In the genomic region with DNA sequence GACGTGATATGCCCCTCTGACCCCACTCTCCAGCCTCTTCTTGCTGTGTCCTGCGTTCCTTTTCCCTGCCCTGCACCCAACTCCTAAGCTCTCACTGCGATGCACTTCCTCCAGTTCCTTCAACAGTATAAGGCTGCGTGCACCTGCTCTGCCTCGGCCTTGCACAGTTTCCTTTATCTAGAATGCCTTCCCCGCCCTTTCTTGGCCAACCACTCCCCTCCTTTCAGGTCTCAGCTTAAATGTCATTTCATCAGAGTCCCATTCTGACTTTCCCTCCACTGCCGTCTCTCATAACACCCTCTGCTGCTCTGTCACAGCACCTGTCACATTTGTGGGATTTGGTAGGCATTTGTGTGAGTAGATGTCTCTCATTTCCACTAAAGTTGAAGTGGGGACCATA, we compare ENCODE assay signal across 21 cellular contexts. TPM values are rescaled to one million over a fixed set of nuclear protein-coding genes. Genes with fewer than 3 reads are reported as not detected.
DNase-seq lines count a peak whose midpoint lies in the region; ATAC-seq lines count a peak whose summit lies in the region.
"Had no signal": no experiment of that assay in that cellular context is flagged by ENCODE, and none has a peak within 500 bp of the region (broad histone marks: within the 10 kb centered on the region; RNA-seq: fewer than 3 reads in every experiment).

No MANE protein-coding gene starts in this region.

- no peaks in the 10 kb centered on the region for H3K27me3 Mint-ChIP-seq in activated T-cell treated with anti-CD3 and anti-CD28 coated beads, Interleukin-2, amount 50 U/mL, for 72 hours (ENCODE audit: low read depth)
- H3K27me3 Mint-ChIP-seq in activated T-cell treated with anti-CD3 and anti-CD28 coated beads, Interleukin-2, amount 50 U/mL, for 24 hours = peaks cover 14% of the 10 kb centered on the region
- peaks cover 9% of the 10 kb centered on the region for H3K27me3 Mint-ChIP-seq in activated CD4-positive, alpha-beta memory T cell treated with anti-CD3 and anti-CD28 coated beads for 36 hours

- no peak overlapping the region for H3K27ac Mint-ChIP-seq in activated T-cell treated with anti-CD3 and anti-CD28 coated beads, Interleukin-2, amount 50 U/mL, for 72 hours
- no peak overlapping the region for H3K27ac Mint-ChIP-seq in activated T-cell treated with anti-CD3 and anti-CD28 coated beads, Interleukin-2, amount 50 U/mL, for 24 hours
- no peak overlapping the region for H3K27ac Mint-ChIP-seq in activated CD4-positive, alpha-beta memory T cell treated with anti-CD3 and anti-CD28 coated beads for 36 hours
- no peak overlapping the region for H3K27ac Mint-ChIP-seq in stimulated activated effector memory CD8-positive, alpha-beta T cell treated with anti-CD3 and anti-CD28 coated beads, Interleukin-12 subunit alpha, Interleukin-12 subunit beta, amount 100 ng/mL, for 72 hours

- CTCF ChIA-PET in activated CD4-positive, alpha-beta memory T cell treated with anti-CD3 and anti-CD28 coated beads for 36 hours (lab: Charles Lee) = interaction anchor here (0.6 to 3.9 kb wide), 10 partner anchors 12 to 303 kb away, joined by 3 to 81 read pairs (median 4); no protein-coding TSS in a partner anchor

- H3K9me3 Mint-ChIP-seq in activated T-cell treated with anti-CD3 and anti-CD28 coated beads, Interleukin-2, amount 50 U/mL, for 72 hours = no peaks in the 10 kb centered on the region
- H3K9me3 Mint-ChIP-seq in activated T-cell treated with anti-CD3 and anti-CD28 coated beads, Interleukin-2, amount 50 U/mL, for 24 hours = no peaks in the 10 kb centered on the region
- H3K9me3 Mint-ChIP-seq in activated CD4-positive, alpha-beta memory T cell treated with anti-CD3 and anti-CD28 coated beads for 36 hours = no peaks in the 10 kb centered on the region
- H3K9me3 Mint-ChIP-seq in stimulated activated effector memory CD8-positive, alpha-beta T cell treated with anti-CD3 and anti-CD28 coated beads, Interleukin-12 subunit alpha, Interleukin-12 subunit beta, amount 100 ng/mL, for 72 hours = no peaks in the 10 kb centered on the region
- H3K9me3 Mint-ChIP-seq: CD8-positive, alpha-beta memory T cell had no signal

- intact Hi-C loops in activated CD4-positive, alpha-beta memory T cell treated with anti-CD3 and anti-CD28 coated beads for 36 hours (cut with micrococcal nuclease) = loop anchor here (1.0 to 2.0 kb wide), 4 partner anchors 58 to 304 kb away; a partner anchor contains a TSS

- peak; percentile 34 to 40 for DNase-seq in activated T-cell treated with anti-CD3 and anti-CD28 coated beads, Interleukin-2, amount 50 U/mL, for 72 hours
- DNase-seq in activated T-cell treated with anti-CD3 and anti-CD28 coated beads, Interleukin-2, amount 50 U/mL, for 24 hours = no peak
- peak; percentile 21 for DNase-seq in NCI-H2107 treated with DMSO at 0.1 percent for 48 hours (lab: John Stamatoyannopoulos, UW; ENCODE audit: unreplicated experiment)
- peak; percentile 39 for DNase-seq in activated CD4-positive, alpha-beta memory T cell treated with anti-CD3 and anti-CD28 coated beads for 36 hours
- DNase-seq in stimulated activated effector memory CD8-positive, alpha-beta T cell treated with anti-CD3 and anti-CD28 coated beads, Interleukin-12 subunit alpha, Interleukin-12 subunit beta, amount 100 ng/mL, for 72 hours (ENCODE audit: low spot score in 2 of 2) = no peak
- DNase-seq in superior temporal gyrus (ENCODE audit: extremely low spot score) = no peak
- no peak for DNase-seq in HuH-7 (ENCODE audit: low spot score)
- DNase-seq in NCI-H1436 (lab: John Stamatoyannopoulos, UW) = no peak
- DNase-seq: activated CD8-positive, alpha-beta memory T cell treated with anti-CD3 and anti-CD28 coated beads, Interleukin-2, amount 50 U/mL, for 48 hours; adrenal gland; CD8-positive, alpha-beta memory T cell; central memory CD4-positive, alpha-beta T cell; DMS79 treated with DMSO at 0.1 percent for 48 hours; effector CD4-positive, alpha-beta T cell; glutamatergic neuron; NCI-H1694 treated with DMSO at 0.1 percent for 48 hours; NCI-H526; ovary; Peyer's patch; substantia nigra had no signal

- POLR2A ChIA-PET in activated CD4-positive, alpha-beta memory T cell treated with anti-CD3 and anti-CD28 coated beads for 36 hours (lab: Charles Lee) = no interaction called here

- peak; percentile 85 to 91 for ATAC-seq in activated T-cell treated with anti-CD3 and anti-CD28 coated beads, Interleukin-2, amount 50 U/mL, for 72 hours (replicated peaks in 1 of 2)
- peak; percentile 64 for ATAC-seq in stimulated activated effector memory CD8-positive, alpha-beta T cell treated with anti-CD3 and anti-CD28 coated beads, Interleukin-12 subunit alpha, Interleukin-12 subunit beta, amount 100 ng/mL, for 72 hours
- ATAC-seq: sciatic nerve had no signal

- H3K4me3 Mint-ChIP-seq in activated T-cell treated with anti-CD3 and anti-CD28 coated beads, Interleukin-2, amount 50 U/mL, for 72 hours = peak overlapping the region in 1 of 2 donors; percentile 54
- H3K4me3 Mint-ChIP-seq in activated T-cell treated with anti-CD3 and anti-CD28 coated beads, Interleukin-2, amount 50 U/mL, for 24 hours = no peak overlapping the region
- no peak overlapping the region for H3K4me3 Mint-ChIP-seq in activated CD4-positive, alpha-beta memory T cell treated with anti-CD3 and anti-CD28 coated beads for 36 hours
- no peak overlapping the region for H3K4me3 Mint-ChIP-seq in stimulated activated effector memory CD8-positive, alpha-beta T cell treated with anti-CD3 and anti-CD28 coated beads, Interleukin-12 subunit alpha, Interleukin-12 subunit beta, amount 100 ng/mL, for 72 hours

- peaks cover 14% of the 10 kb centered on the region for H3K4me1 Mint-ChIP-seq in activated T-cell treated with anti-CD3 and anti-CD28 coated beads, Interleukin-2, amount 50 U/mL, for 72 hours (ENCODE audit: low read depth)
- H3K4me1 Mint-ChIP-seq in activated T-cell treated with anti-CD3 and anti-CD28 coated beads, Interleukin-2, amount 50 U/mL, for 24 hours (ENCODE audit: low read depth) = peaks cover 10% of the 10 kb centered on the region
- peaks cover 9% of the 10 kb centered on the region for H3K4me1 Mint-ChIP-seq in activated CD4-positive, alpha-beta memory T cell treated with anti-CD3 and anti-CD28 coated beads for 36 hours (ENCODE audit: low read depth)
- H3K4me1 Mint-ChIP-seq in stimulated activated effector memory CD8-positive, alpha-beta T cell treated with anti-CD3 and anti-CD28 coated beads, Interleukin-12 subunit alpha, Interleukin-12 subunit beta, amount 100 ng/mL, for 72 hours = peaks cover 14% of the 10 kb centered on the region

- no peaks in the 10 kb centered on the region for H3K36me3 Mint-ChIP-seq in activated T-cell treated with anti-CD3 and anti-CD28 coated beads, Interleukin-2, amount 50 U/mL, for 72 hours (ENCODE audit: insufficient read depth in 2 of 2)
- no peaks in the 10 kb centered on the region for H3K36me3 Mint-ChIP-seq in activated T-cell treated with anti-CD3 and anti-CD28 coated beads, Interleukin-2, amount 50 U/mL, for 24 hours (ENCODE audit: low read depth)
- H3K36me3 Mint-ChIP-seq in activated CD4-positive, alpha-beta memory T cell treated with anti-CD3 and anti-CD28 coated beads for 36 hours = no peaks in the 10 kb centered on the region
- no peaks in the 10 kb centered on the region for H3K36me3 Mint-ChIP-seq in stimulated activated effector memory CD8-positive, alpha-beta T cell treated with anti-CD3 and anti-CD28 coated beads, Interleukin-12 subunit alpha, Interleukin-12 subunit beta, amount 100 ng/mL, for 72 hours
- H3K36me3 Mint-ChIP-seq: CD8-positive, alpha-beta memory T cell had no signal

RNA-seq across cellular contexts. Expression of a gene that starts 58.4 kb away (rescaled TPM):
- 10 to 100 TPM; 26.4 to 29.2 TPM for total RNA-seq in activated T-cell treated with anti-CD3 and anti-CD28 coated beads, Interleukin-2, amount 50 U/mL, for 72 hours
- 10 to 100 TPM; 18.2 to 18.3 TPM for total RNA-seq in activated CD4-positive, alpha-beta memory T cell treated with anti-CD3 and anti-CD28 coated beads for 36 hours

Comparison
In these comparisons a context has a peak if more than half of its experiments do, and no peak if none do; other contexts are left out.
1. DNase-seq: peak in activated T-cell treated with anti-CD3 and anti-CD28 coated beads, Interleukin-2, amount 50 U/mL, for 72 hours (2 of 2), NCI-H2107 treated with DMSO at 0.1 percent for 48 hours (single experiment) and activated CD4-positive, alpha-beta memory T cell treated with anti-CD3 and anti-CD28 coated beads for 36 hours (single experiment); none in activated T-cell treated with anti-CD3 and anti-CD28 coated beads, Interleukin-2, amount 50 U/mL, for 24 hours (single experiment), stimulated activated effector memory CD8-positive, alpha-beta T cell treated with anti-CD3 and anti-CD28 coated beads, Interleukin-12 subunit alpha, Interleukin-12 subunit beta, amount 100 ng/mL, for 72 hours (0 of 2), superior temporal gyrus (single experiment), HuH-7 (single experiment) and NCI-H1436 (single experiment).